In genomic region chr2:26238301-26238958, GRCh38 we compare ENCODE assay signal across 21 cellular contexts. TPM values are rescaled to one million over a fixed set of nuclear protein-coding genes. Genes with fewer than 3 reads are reported as not detected.
DNase-seq lines count a peak whose midpoint lies in the region; ATAC-seq, FAIRE-seq and TF ChIP-seq lines count a peak whose summit lies in the region.
"Had no signal": no experiment of that assay in that cellular context is flagged by ENCODE, and none has a peak within 500 bp of the region (broad histone marks: within the 10 kb centered on the region; RNA-seq: fewer than 3 reads in every experiment).

No MANE protein-coding gene starts in this region.

- H3K4me3 ChIP-seq in psoas muscle (no peak overlapping the region), lower leg skin (ENCODE audit: low read depth, poor library complexity, severe bottlenecking) (no peak overlapping the region)
- H3K4me3 ChIP-seq: BLaER1 treated with 17β-estradiol and CSF1 and Interleukin-3, amounts not matched to agents 10 nM and 100 nM; GM23338; tibial artery had no signal

- TF ChIP-seq POLR2A in lower leg skin (IDR thresholded peaks at IDR 0.05) = no peak

- intact Hi-C loops in psoas muscle (cut with DNase I) (loop anchor here in 1 of 2 donors (5.0 kb wide), 2 partner anchors 36 to 94 kb away; no protein-coding TSS in a partner anchor), lower leg skin (cut with DNase I; ENCODE audit: low total_unique reads) (no loop called here)

- H3K27ac ChIP-seq in psoas muscle (peak overlapping the region; percentile 96), RWPE1 (no peak overlapping the region)
- H3K27ac ChIP-seq: BLaER1 treated with 17β-estradiol and CSF1 and Interleukin-3, amounts not matched to agents 10 nM and 100 nM; tibial artery had no signal

- no peaks in the 10 kb centered on the region for H3K27me3 ChIP-seq in psoas muscle (ENCODE audit: insufficient read depth in 3 of 3, low read length in 2 of 3)
- H3K27me3 ChIP-seq: BLaER1 treated with 17β-estradiol and CSF1 and Interleukin-3, amounts not matched to agents 10 nM and 100 nM; tibial artery had no signal

- H3K4me1 ChIP-seq in psoas muscle = peaks cover 50% of the 10 kb centered on the region

- H3K36me3 ChIP-seq in psoas muscle (ENCODE audit: insufficient read depth in 1 of 2, low read depth in 1 of 2) = peaks cover 6 to 50% of the 10 kb centered on the region in 2 donors

- no peak for FAIRE-seq in HTR-8/SVneo (lab: Jason Lieb, UNC)
- FAIRE-seq: endometrium had no signal

- POLR2A ChIA-PET in RWPE1 (lab: Yijun Ruan, JAX; ENCODE audit: low non-redundant PET) = no interaction called here

- no peak for ATAC-seq in psoas muscle
- ATAC-seq: activated CD8-positive, alpha-beta memory T cell treated with anti-CD3 and anti-CD28 coated beads, Interleukin-2, amount 10 ng/mL, durations not matched to agents 7 days and 5 days; GM23338; stimulated activated effector memory CD8-positive, alpha-beta T cell treated with anti-CD3 and anti-CD28 coated beads, Interleukin-12 subunit alpha, Interleukin-12 subunit beta, amount 100 ng/mL, for 72 hours had no signal

- WGBS in psoas muscle, 3 donors = 71 to 77% (median 73%) methylated on average over 4 of the region's 4 CpGs
- WGBS in lower leg skin, 2 donors = 80 to 83% methylated on average over 4 of the region's 4 CpGs

- TF ChIP-seq CTCF in psoas muscle (IDR thresholded peaks at IDR 0.05) (no peak), lower leg skin (IDR thresholded peaks at IDR 0.05) (no peak), RWPE1 (conservative IDR thresholded peaks at IDR 0.05; ENCODE audit: low read depth) (no peak)

- CTCF ChIA-PET in RWPE1 (lab: Yijun Ruan, JAX) = no interaction called here

- DNase-seq in HTR-8/SVneo (ENCODE audit: insufficient read length, low spot score) (peak; percentile 25), OCI-M1 (lab: John Stamatoyannopoulos, UW) (peak; percentile 11), fibroblast of peridontal ligament (ENCODE audit: extremely low read depth) (peak; percentile 59), psoas muscle (no peak), lower leg skin (ENCODE audit: low spot score in 2 of 2) (no peak), glomerular visceral epithelial cell (ENCODE audit: extremely low spot score) (no peak), RWPE1 (ENCODE audit: low spot score) (no peak), ureter (ENCODE audit: low spot score) (no peak)
- DNase-seq: activated CD4-positive, CD25-positive, alpha-beta regulatory T cell treated with anti-CD3 and anti-CD28 coated beads, Interleukin-2, amount 50 U/mL, for 72 hours; activated CD8-positive, alpha-beta memory T cell treated with anti-CD3 and anti-CD28 coated beads, Interleukin-2, amount 10 ng/mL, durations not matched to agents 7 days and 5 days; activated gamma-delta T cell; DMS 273 treated with DMSO at 0.1 percent for 48 hours; glutamatergic neuron; NCI-H1694 treated with DMSO at 0.1 percent for 48 hours; nephron progenitor cell; SHP77; tibial artery had no signal

- H3K9me3 ChIP-seq in psoas muscle = no peaks in the 10 kb centered on the region
- H3K9me3 ChIP-seq: BLaER1 treated with 17β-estradiol and CSF1 and Interleukin-3, amounts not matched to agents 10 nM and 100 nM; tibial artery had no signal

RNA-seq across cellular contexts. Expression of gene HADHA, which starts 6.0 kb away (rescaled TPM):
- 100 to 1,000 TPM; 294 to 617 (median 391) TPM for total RNA-seq in psoas muscle
- polyA plus RNA-seq in psoas muscle = 100 to 1,000 TPM; 195 to 370 (median 350) TPM
- 100 to 1,000 TPM; 125 to 170 (median 131) TPM for total RNA-seq in lower leg skin
- 154 TPM for total RNA-seq in ureter

RNA-seq across cellular contexts. Expression of gene HADHB, which starts 6.3 kb away (rescaled TPM):
- 1,000 to 10,000 TPM in 1 of 4 donors, 100 to 1,000 TPM in 3; 562 to 1,153 (median 698) TPM for total RNA-seq in psoas muscle
- polyA plus RNA-seq in psoas muscle = 100 to 1,000 TPM; 447 to 626 (median 616) TPM
- 100 to 1,000 TPM; 101 to 139 (median 111) TPM for total RNA-seq in lower leg skin
- 151 TPM for total RNA-seq in ureter

Comparison
In these comparisons a context has a peak if more than half of its experiments do, and no peak if none do; other contexts are left out.
1. DNase-seq: peak in HTR-8/SVneo (single experiment), OCI-M1 (single experiment) and fibroblast of peridontal ligament (single experiment); none in psoas muscle (0 of 2), lower leg skin (0 of 2), glomerular visceral epithelial cell (single experiment), RWPE1 (single experiment) and ureter (single experiment).